9 cellular contexts compared by ENCODE assay signal in genomic region chr5:174311531-174312269, GRCh38.
DNase-seq lines count a peak whose midpoint lies in the region; ATAC-seq and TF ChIP-seq lines count a peak whose summit lies in the region.
"Had no signal": no experiment of that assay in that cellular context is flagged by ENCODE, and none has a peak within 500 bp of the region (broad histone marks: within the 10 kb centered on the region; RNA-seq: fewer than 3 reads in every experiment).

No MANE protein-coding gene starts in this region.

- H3K36me3 ChIP-seq in Peyer's patch: no peaks in the 10 kb centered on the region
- H3K36me3 ChIP-seq in neuron (ENCODE audit: insufficient read depth, low read length): no peaks in the 10 kb centered on the region
- no peaks in the 10 kb centered on the region for H3K36me3 ChIP-seq in testis (ENCODE audit: low read depth, missing control alignments)

- H3K27ac Mint-ChIP-seq in activated T-helper 17 cell treated with anti-CD3 and anti-CD28 coated beads, Interleukin-2, amount 50 U/mL, for 72 hours: no peak overlapping the region
- H3K27ac Mint-ChIP-seq: stimulated activated naive CD8-positive, alpha-beta T cell treated with anti-CD3 and anti-CD28 coated beads, Interleukin-15, Interleukin-2, amounts not matched to agents 100 ng/mL and 50 ng/mL, for 24 hours had no signal

- no peaks in the 10 kb centered on the region for H3K9me3 Mint-ChIP-seq in activated T-helper 17 cell treated with anti-CD3 and anti-CD28 coated beads, Interleukin-2, amount 50 U/mL, for 72 hours
- H3K9me3 Mint-ChIP-seq: stimulated activated naive CD8-positive, alpha-beta T cell treated with anti-CD3 and anti-CD28 coated beads, Interleukin-15, Interleukin-2, amounts not matched to agents 100 ng/mL and 50 ng/mL, for 24 hours had no signal

- DNase-seq in NCI-H1694 treated with DMSO at 0.1 percent for 48 hours (lab: John Stamatoyannopoulos, UW) (peak; percentile 15), NCI-H1694 (lab: John Stamatoyannopoulos, UW) (no peak), Peyer's patch (peak in 2 of 3 donors; percentile 75 to 77), foreskin fibroblast (peak; percentile 24 to 71), testis (peak; percentile 87)

- H3K27ac ChIP-seq in Peyer's patch (no peak overlapping the region), testis (peak overlapping the region in 1 of 2 donors; percentile 29)

- peak overlapping the region in 3 of 4 donors; percentile 22 to 47 (median 41) for H3K4me3 ChIP-seq in Peyer's patch
- H3K4me3 ChIP-seq in foreskin fibroblast (ENCODE audit: low read depth in 1 of 2, low read length in 2 of 2): peak overlapping the region; percentile 28 to 34
- peak overlapping the region; percentile 40 for H3K4me3 ChIP-seq in neuron (ENCODE audit: low read length)
- peak overlapping the region; percentile 34 to 51 for H3K4me3 ChIP-seq in testis

- peak; percentile 27 to 71 (median 66) for TF ChIP-seq CTCF in Peyer's patch (IDR thresholded peaks at IDR 0.05)
- TF ChIP-seq CTCF in foreskin fibroblast (IDR thresholded peaks at IDR 0.05; ENCODE audit: low read depth, low read length): peak; percentile 77
- TF ChIP-seq CTCF in testis (IDR thresholded peaks at IDR 0.05): peak; percentile 90 to 94 (median 91)

- H3K27me3 Mint-ChIP-seq in activated T-helper 17 cell treated with anti-CD3 and anti-CD28 coated beads, Interleukin-2, amount 50 U/mL, for 72 hours: peaks cover 43% of the 10 kb centered on the region

- H3K9me3 ChIP-seq in Peyer's patch (no peaks in the 10 kb centered on the region), neuron (ENCODE audit: low read length) (no peaks in the 10 kb centered on the region), testis (no peaks in the 10 kb centered on the region)

- peak overlapping the region; percentile 95 for H2AFZ ChIP-seq in neuron (ENCODE audit: low read depth, low read length)

- peak; percentile 86 for ATAC-seq in HG03354 (IDR thresholded peaks at IDR 0.05; ENCODE audit: poor library complexity, severe bottlenecking, unreplicated experiment)
- peak; percentile 60 for ATAC-seq in activated T-helper 17 cell treated with anti-CD3 and anti-CD28 coated beads, Interleukin-2, amount 50 U/mL, for 72 hours (replicated peaks)

- H3K4me1 Mint-ChIP-seq in activated T-helper 17 cell treated with anti-CD3 and anti-CD28 coated beads, Interleukin-2, amount 50 U/mL, for 72 hours: peaks cover 4% of the 10 kb centered on the region

- H3K4me1 ChIP-seq in Peyer's patch: peaks cover 0 to 10% (median 3%) of the 10 kb centered on the region in 4 donors
- H3K4me1 ChIP-seq in neuron (ENCODE audit: insufficient read depth, low read length): no peaks in the 10 kb centered on the region
- H3K4me1 ChIP-seq in testis: peaks cover 7% of the 10 kb centered on the region

- no peak for TF ChIP-seq POLR2A in Peyer's patch (IDR thresholded peaks at IDR 0.05)
- TF ChIP-seq POLR2A in testis (IDR thresholded peaks at IDR 0.05): no peak

- WGBS in testis, 2 donors: 8% methylated on average over 42 of the region's 58 CpGs; no CpG with 5 or more reads in 1 of the 2 donors

- intact Hi-C loops in testis (cut with DNase I; ENCODE audit: low total_unique reads): loop anchor here (5.0 kb wide), 1 partner anchor 264 kb away; the partner anchor contains the start of gene NSG2

- H3K27me3 ChIP-seq in Peyer's patch (no peaks in the 10 kb centered on the region), neuron (ENCODE audit: insufficient read depth, low read length) (peaks cover 2% of the 10 kb centered on the region), testis (no peaks in the 10 kb centered on the region)

- H3K36me3 Mint-ChIP-seq in activated T-helper 17 cell treated with anti-CD3 and anti-CD28 coated beads, Interleukin-2, amount 50 U/mL, for 72 hours (ENCODE audit: low read depth): no peaks in the 10 kb centered on the region

- H3K4me3 Mint-ChIP-seq in activated T-helper 17 cell treated with anti-CD3 and anti-CD28 coated beads, Interleukin-2, amount 50 U/mL, for 72 hours: no peak overlapping the region
- H3K4me3 Mint-ChIP-seq: stimulated activated naive CD8-positive, alpha-beta T cell treated with anti-CD3 and anti-CD28 coated beads, Interleukin-15, Interleukin-2, amounts not matched to agents 100 ng/mL and 50 ng/mL, for 24 hours had no signal
